ENCODE assay signal across 8 cellular contexts in the genomic region with DNA sequence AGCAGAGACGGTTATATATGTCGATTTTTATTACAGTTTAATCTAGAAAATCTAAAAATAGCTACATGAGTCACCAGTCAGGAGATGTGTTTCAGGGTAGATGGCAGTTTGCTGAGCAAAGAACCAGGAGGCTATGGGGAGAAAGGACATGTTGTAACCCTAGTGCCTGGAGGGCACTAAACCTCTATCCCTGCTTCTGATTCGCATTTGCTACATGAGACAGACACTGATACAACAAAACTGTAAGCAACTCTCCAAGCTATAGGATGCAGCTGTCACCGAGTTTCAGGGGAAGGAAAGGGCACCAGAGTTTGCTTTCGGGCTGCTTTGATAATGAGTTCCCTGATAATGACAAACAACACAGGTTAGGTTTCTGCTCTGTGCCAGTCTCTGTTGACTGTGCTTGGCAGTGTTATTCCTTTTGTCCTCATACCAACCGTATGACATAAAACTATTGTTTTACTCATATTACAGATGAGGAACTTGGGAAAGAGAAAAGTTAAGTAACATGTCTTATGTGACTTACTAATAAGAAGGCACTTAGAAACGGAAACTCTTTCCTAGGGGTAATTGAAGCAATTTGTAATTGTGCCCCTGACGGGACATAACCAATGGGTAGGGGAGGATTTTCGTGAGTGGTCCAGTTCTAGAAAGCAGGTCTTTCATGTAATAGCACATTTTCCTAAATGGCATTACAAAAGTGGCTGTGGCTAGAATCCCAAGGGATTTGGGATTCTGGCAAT. TPM values are rescaled to one million over a fixed set of nuclear protein-coding genes. Genes with fewer than 3 reads are reported as not detected.
DNase-seq lines count a peak whose midpoint lies in the region; ATAC-seq and TF ChIP-seq lines count a peak whose summit lies in the region.

No MANE protein-coding gene starts in this region.

- TF ChIP-seq POLR2A in sigmoid colon (IDR thresholded peaks at IDR 0.05), result no peak

- H3K27ac ChIP-seq in sigmoid colon, result peak overlapping the region; percentile 40 to 76 (median 49)

- peaks cover 0 to 44% (median 29%) of the 10 kb centered on the region in 4 donors for H3K4me1 ChIP-seq in sigmoid colon

- H3K36me3 ChIP-seq in sigmoid colon, result no peaks in the 10 kb centered on the region

- no peaks in the 10 kb centered on the region for H3K9me3 ChIP-seq in sigmoid colon

- WGBS in sigmoid colon, 2 donors, result 31 to 54% methylated on average over 9 of the region's 9 CpGs

- ATAC-seq in HG02973 (IDR thresholded peaks at IDR 0.05; ENCODE audit: unreplicated experiment) (no peak), HG02588 (IDR thresholded peaks at IDR 0.05; ENCODE audit: unreplicated experiment) (no peak)

- TF ChIP-seq CTCF in fibroblast of pulmonary artery (IDR thresholded peaks at IDR 0.05; ENCODE audit: low read length, missing control alignments) (no peak), sigmoid colon (IDR thresholded peaks at IDR 0.05) (no peak), GM10266 (IDR thresholded peaks at IDR 0.05; ENCODE audit: control insufficient read depth, insufficient read depth, low read depth, missing control alignments) (no peak)

- intact Hi-C loops in sigmoid colon (cut with DNase I), result no loop called here

- H3K4me3 ChIP-seq in fibroblast of pulmonary artery (replicated peaks; ENCODE audit: low read depth, low read length) (no peak overlapping the region), sigmoid colon (no peak overlapping the region)

- peak in 2 of 4 donors; percentile 40 to 54 for TF ChIP-seq EP300 in sigmoid colon (IDR thresholded peaks at IDR 0.05)

- no peaks in the 10 kb centered on the region for H3K27me3 ChIP-seq in sigmoid colon

- peak; percentile 54 for DNase-seq in GM04504 (ENCODE audit: low read depth)
- peak; percentile 34 for DNase-seq in RKO (ENCODE audit: low spot score)
- DNase-seq in fibroblast of pulmonary artery (ENCODE audit: low read depth), result peak; percentile 70
- DNase-seq in sigmoid colon, result no peak
- no peak for DNase-seq in NCI-H1436 treated with DMSO at 0.1 percent for 48 hours (lab: John Stamatoyannopoulos, UW)
- no peak for DNase-seq in GM10266 (ENCODE audit: extremely low spot score)

RNA-seq across cellular contexts. Expression of a gene that starts 43.1 kb away (rescaled TPM):
- 10 to 100 TPM; 42.1 to 63.5 (median 55.5) TPM for total RNA-seq in sigmoid colon
- 10 to 100 TPM in 1 of 3 donors, 1 to 10 TPM in 2; 4.9 to 11.7 (median 6.6) TPM for polyA plus RNA-seq in sigmoid colon

Comparison
In these comparisons a context has a peak if more than half of its experiments do, and no peak if none do; other contexts are left out.
1. DNase-seq: peak in GM04504 (single experiment), RKO (single experiment) and fibroblast of pulmonary artery (single experiment); none in sigmoid colon (single experiment), NCI-H1436 treated with DMSO at 0.1 percent for 48 hours (single experiment) and GM10266 (single experiment).